In the genomic region with DNA sequence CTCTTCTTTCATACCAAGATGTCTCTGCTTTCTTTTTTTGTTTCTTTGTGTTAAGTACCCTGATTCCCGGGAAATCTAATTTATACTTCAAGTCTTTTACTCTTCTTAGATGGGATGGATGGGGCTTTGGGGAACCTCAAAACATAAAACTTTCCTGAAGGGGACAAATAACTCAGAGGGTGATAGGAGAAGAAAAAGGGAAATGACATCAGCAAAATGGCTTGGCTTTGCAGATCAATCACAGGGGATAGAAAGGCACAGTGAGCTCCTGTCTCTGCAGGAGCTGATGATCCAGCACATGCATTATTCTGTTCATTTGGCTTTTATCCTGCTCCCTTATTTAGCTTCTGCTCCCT, we compare ENCODE assay signal across 1 cellular context.
TF ChIP-seq lines count a peak whose summit lies in the region.

No MANE protein-coding gene starts in this region.

TF ChIP-seq in WTC11, 78 proteins besides CTCF, POLR2A, EP300 and RAD21 (continued from another document):
- TF ChIP-seq, protein P1, sequence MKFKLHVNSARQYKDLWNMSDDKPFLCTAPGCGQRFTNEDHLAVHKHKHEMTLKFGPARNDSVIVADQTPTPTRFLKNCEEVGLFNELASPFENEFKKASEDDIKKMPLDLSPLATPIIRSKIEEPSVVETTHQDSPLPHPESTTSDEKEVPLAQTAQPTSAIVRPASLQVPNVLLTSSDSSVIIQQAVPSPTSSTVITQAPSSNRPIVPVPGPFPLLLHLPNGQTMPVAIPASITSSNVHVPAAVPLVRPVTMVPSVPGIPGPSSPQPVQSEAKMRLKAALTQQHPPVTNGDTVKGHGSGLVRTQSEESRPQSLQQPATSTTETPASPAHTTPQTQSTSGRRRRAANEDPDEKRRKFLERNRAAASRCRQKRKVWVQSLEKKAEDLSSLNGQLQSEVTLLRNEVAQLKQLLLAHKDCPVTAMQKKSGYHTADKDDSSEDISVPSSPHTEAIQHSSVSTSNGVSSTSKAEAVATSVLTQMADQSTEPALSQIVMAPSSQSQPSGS (CRISPR knock-in tag; IDR thresholded peaks at IDR 0.05; ENCODE audit: borderline replicate concordance, low read depth): no peak
- TF ChIP-seq, protein P2, sequence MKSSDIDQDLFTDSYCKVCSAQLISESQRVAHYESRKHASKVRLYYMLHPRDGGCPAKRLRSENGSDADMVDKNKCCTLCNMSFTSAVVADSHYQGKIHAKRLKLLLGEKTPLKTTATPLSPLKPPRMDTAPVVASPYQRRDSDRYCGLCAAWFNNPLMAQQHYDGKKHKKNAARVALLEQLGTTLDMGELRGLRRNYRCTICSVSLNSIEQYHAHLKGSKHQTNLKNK (CRISPR knock-in tag; IDR thresholded peaks at IDR 0.05): no peak
- no peak for TF ChIP-seq NFE2L1 (CRISPR knock-in tag; IDR thresholded peaks at IDR 0.05)
- TF ChIP-seq, protein P3, sequence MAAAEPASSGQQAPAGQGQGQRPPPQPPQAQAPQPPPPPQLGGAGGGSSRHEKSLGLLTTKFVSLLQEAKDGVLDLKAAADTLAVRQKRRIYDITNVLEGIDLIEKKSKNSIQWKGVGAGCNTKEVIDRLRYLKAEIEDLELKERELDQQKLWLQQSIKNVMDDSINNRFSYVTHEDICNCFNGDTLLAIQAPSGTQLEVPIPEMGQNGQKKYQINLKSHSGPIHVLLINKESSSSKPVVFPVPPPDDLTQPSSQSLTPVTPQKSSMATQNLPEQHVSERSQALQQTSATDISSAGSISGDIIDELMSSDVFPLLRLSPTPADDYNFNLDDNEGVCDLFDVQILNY (CRISPR knock-in tag; IDR thresholded peaks at IDR 0.05): no peak
- TF ChIP-seq, protein P4, sequence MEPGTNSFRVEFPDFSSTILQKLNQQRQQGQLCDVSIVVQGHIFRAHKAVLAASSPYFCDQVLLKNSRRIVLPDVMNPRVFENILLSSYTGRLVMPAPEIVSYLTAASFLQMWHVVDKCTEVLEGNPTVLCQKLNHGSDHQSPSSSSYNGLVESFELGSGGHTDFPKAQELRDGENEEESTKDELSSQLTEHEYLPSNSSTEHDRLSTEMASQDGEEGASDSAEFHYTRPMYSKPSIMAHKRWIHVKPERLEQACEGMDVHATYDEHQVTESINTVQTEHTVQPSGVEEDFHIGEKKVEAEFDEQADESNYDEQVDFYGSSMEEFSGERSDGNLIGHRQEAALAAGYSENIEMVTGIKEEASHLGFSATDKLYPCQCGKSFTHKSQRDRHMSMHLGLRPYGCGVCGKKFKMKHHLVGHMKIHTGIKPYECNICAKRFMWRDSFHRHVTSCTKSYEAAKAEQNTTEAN (CRISPR knock-in tag; IDR thresholded peaks at IDR 0.05): no peak
- TF ChIP-seq KAT7 (CRISPR knock-in tag; IDR thresholded peaks at IDR 0.05; ENCODE audit: borderline replicate concordance): no peak
- no peak for TF ChIP-seq ZNF219 (CRISPR knock-in tag; IDR thresholded peaks at IDR 0.05; ENCODE audit: borderline replicate concordance)
- TF ChIP-seq, protein P5, sequence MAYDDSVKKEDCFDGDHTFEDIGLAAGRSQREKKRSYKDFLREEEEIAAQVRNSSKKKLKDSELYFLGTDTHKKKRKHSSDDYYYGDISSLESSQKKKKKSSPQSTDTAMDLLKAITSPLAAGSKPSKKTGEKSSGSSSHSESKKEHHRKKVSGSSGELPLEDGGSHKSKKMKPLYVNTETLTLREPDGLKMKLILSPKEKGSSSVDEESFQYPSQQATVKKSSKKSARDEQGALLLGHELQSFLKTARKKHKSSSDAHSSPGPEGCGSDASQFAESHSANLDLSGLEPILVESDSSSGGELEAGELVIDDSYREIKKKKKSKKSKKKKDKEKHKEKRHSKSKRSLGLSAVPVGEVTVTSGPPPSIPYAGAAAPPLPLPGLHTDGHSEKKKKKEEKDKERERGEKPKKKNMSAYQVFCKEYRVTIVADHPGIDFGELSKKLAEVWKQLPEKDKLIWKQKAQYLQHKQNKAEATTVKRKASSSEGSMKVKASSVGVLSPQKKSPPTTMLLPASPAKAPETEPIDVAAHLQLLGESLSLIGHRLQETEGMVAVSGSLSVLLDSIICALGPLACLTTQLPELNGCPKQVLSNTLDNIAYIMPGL (CRISPR knock-in tag; IDR thresholded peaks at IDR 0.05): no peak; the same call in 1 of the 2 replicates
- TF ChIP-seq CREB1 (CRISPR knock-in tag; IDR thresholded peaks at IDR 0.05): no peak
- TF ChIP-seq SMAD4 (CRISPR knock-in tag; IDR thresholded peaks at IDR 0.05): no peak
- TF ChIP-seq, protein P6, sequence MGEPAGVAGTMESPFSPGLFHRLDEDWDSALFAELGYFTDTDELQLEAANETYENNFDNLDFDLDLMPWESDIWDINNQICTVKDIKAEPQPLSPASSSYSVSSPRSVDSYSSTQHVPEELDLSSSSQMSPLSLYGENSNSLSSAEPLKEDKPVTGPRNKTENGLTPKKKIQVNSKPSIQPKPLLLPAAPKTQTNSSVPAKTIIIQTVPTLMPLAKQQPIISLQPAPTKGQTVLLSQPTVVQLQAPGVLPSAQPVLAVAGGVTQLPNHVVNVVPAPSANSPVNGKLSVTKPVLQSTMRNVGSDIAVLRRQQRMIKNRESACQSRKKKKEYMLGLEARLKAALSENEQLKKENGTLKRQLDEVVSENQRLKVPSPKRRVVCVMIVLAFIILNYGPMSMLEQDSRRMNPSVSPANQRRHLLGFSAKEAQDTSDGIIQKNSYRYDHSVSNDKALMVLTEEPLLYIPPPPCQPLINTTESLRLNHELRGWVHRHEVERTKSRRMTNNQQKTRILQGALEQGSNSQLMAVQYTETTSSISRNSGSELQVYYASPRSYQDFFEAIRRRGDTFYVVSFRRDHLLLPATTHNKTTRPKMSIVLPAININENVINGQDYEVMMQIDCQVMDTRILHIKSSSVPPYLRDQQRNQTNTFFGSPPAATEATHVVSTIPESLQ (CRISPR knock-in tag; IDR thresholded peaks at IDR 0.05): no peak
TF ChIP-seq in WTC11: peak in this region for 0.
